Comparison of ENCODE assay signal across 25 cellular contexts in the genomic region with DNA sequence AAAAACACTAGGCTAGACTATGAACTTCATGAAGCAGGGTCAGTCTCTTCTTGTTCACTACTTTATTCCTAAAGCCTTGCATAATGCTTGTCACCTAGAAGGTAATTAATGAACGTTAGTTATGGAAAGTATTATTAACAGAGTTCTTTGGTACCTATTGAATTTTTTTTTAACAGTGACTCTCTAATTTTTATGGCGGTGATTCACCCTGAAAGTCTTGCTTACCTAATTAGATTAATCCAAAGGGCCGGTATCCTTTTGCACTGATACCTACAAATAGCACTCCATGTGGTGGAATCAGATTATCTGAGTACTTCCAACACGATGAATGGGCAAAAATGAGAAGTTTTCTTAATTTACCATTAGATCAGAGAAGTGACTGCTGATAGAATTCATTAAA. TPM values are rescaled to one million over a fixed set of nuclear protein-coding genes. Genes with fewer than 3 reads are reported as not detected.
DNase-seq lines count a peak whose midpoint lies in the region; ATAC-seq and TF ChIP-seq lines count a peak whose summit lies in the region.
"Had no signal": no experiment of that assay in that cellular context is flagged by ENCODE, and none has a peak within 500 bp of the region (broad histone marks: within the 10 kb centered on the region; RNA-seq: fewer than 3 reads in every experiment).

No MANE protein-coding gene starts in this region.

- no peaks in the 10 kb centered on the region for H3K36me3 Mint-ChIP-seq in stimulated activated effector memory CD8-positive, alpha-beta T cell treated with anti-CD3 and anti-CD28 coated beads, Interleukin-12 subunit alpha, Interleukin-12 subunit beta, amount 100 ng/mL, for 72 hours
- no peaks in the 10 kb centered on the region for H3K36me3 Mint-ChIP-seq in natural killer cell treated with Interleukin-12 subunit alpha and Interleukin-12 subunit beta and Interleukin-15 and Interleukin-18, amount 100 ng/mL, for 72 hours

- H3K27me3 ChIP-seq in RWPE2 (ENCODE audit: insufficient read depth, poor library complexity, severe bottlenecking) = no peaks in the 10 kb centered on the region
- H3K27me3 ChIP-seq: heart right ventricle, transverse colon had no signal

- ATAC-seq in activated CD4-positive, CD25-positive, alpha-beta regulatory T cell treated with anti-CD3 and anti-CD28 coated beads, Interleukin-2, amount 50 U/mL, for 24 hours = peak; percentile 43 to 49
- ATAC-seq in RWPE2 (ENCODE audit: low read depth) = no peak
- no peak for ATAC-seq in stimulated activated effector memory CD8-positive, alpha-beta T cell treated with anti-CD3 and anti-CD28 coated beads, Interleukin-12 subunit alpha, Interleukin-12 subunit beta, amount 100 ng/mL, for 72 hours
- ATAC-seq in natural killer cell treated with Interleukin-12 subunit alpha and Interleukin-12 subunit beta and Interleukin-15 and Interleukin-18, amount 100 ng/mL, for 72 hours = no peak
- ATAC-seq: left colon; stimulated activated naive CD8-positive, alpha-beta T cell treated with anti-CD3 and anti-CD28 coated beads, Interleukin-15, amount 100 ng/mL, for 72 hours had no signal

- H3K9me3 ChIP-seq in RWPE2 (ENCODE audit: severe bottlenecking) = no peaks in the 10 kb centered on the region
- H3K9me3 ChIP-seq: transverse colon had no signal

- peaks cover 35% of the 10 kb centered on the region for H3K4me1 Mint-ChIP-seq in stimulated activated effector memory CD8-positive, alpha-beta T cell treated with anti-CD3 and anti-CD28 coated beads, Interleukin-12 subunit alpha, Interleukin-12 subunit beta, amount 100 ng/mL, for 72 hours
- H3K4me1 Mint-ChIP-seq in natural killer cell treated with Interleukin-12 subunit alpha and Interleukin-12 subunit beta and Interleukin-15 and Interleukin-18, amount 100 ng/mL, for 72 hours (ENCODE audit: low read depth in 2 of 2) = peaks cover 37 to 41% of the 10 kb centered on the region in 2 donors

- H3K27ac Mint-ChIP-seq in stimulated activated effector memory CD8-positive, alpha-beta T cell treated with anti-CD3 and anti-CD28 coated beads, Interleukin-12 subunit alpha, Interleukin-12 subunit beta, amount 100 ng/mL, for 72 hours = peak overlapping the region; percentile 12
- H3K27ac Mint-ChIP-seq in natural killer cell treated with Interleukin-12 subunit alpha and Interleukin-12 subunit beta and Interleukin-15 and Interleukin-18, amount 100 ng/mL, for 72 hours = no peak overlapping the region
- H3K27ac Mint-ChIP-seq: stimulated activated naive CD8-positive, alpha-beta T cell treated with anti-CD3 and anti-CD28 coated beads, Interleukin-15, amount 100 ng/mL, for 72 hours had no signal

- DNase-seq in activated CD4-positive, CD25-positive, alpha-beta regulatory T cell treated with anti-CD3 and anti-CD28 coated beads, Interleukin-2, amount 50 U/mL, for 72 hours = no peak
- no peak for DNase-seq in RWPE2 (ENCODE audit: low spot score)
- DNase-seq in erythroblast (lab: John Stamatoyannopoulos, UW) = peak; percentile 79 to 80
- DNase-seq in stimulated activated effector memory CD8-positive, alpha-beta T cell treated with anti-CD3 and anti-CD28 coated beads, Interleukin-12 subunit alpha, Interleukin-12 subunit beta, amount 100 ng/mL, for 72 hours (ENCODE audit: low spot score in 2 of 2) = no peak
- DNase-seq in RPMI8226 = no peak
- DNase-seq in GOT3 (lab: John Stamatoyannopoulos, UW) = no peak
- no peak for DNase-seq in natural killer cell treated with Interleukin-12 subunit alpha and Interleukin-12 subunit beta and Interleukin-15 and Interleukin-18, amount 100 ng/mL, for 72 hours (ENCODE audit: low spot score)
- DNase-seq: 8988T; activated CD4-positive, alpha-beta memory T cell treated with anti-CD3 and anti-CD28 coated beads for 36 hours; Calu3; caudate nucleus; dermis blood vessel endothelial cell; heart right ventricle; KG1; left colon; mesenchymal stem cell; NCI-H2171 treated with DMSO at 0.1 percent for 48 hours; occipital lobe; SIG-M5; stimulated activated CD4-positive, alpha-beta T cell treated with anti-CD3 and anti-CD28 coated beads, Interleukin-12 subunit alpha, Interleukin-12 subunit beta, amount 100 ng/mL, for 4 hours; stimulated activated CD4-positive, alpha-beta T cell treated with anti-CD3 and anti-CD28 coated beads, Interleukin-4, amount 100 ng/mL, for 4 hours; stimulated activated naive CD8-positive, alpha-beta T cell treated with anti-CD3 and anti-CD28 coated beads, Interleukin-15, amount 100 ng/mL, for 72 hours; transverse colon had no signal

- H3K27me3 Mint-ChIP-seq in natural killer cell treated with Interleukin-12 subunit alpha and Interleukin-12 subunit beta and Interleukin-15 and Interleukin-18, amount 100 ng/mL, for 72 hours = no peaks in the 10 kb centered on the region
- H3K27me3 Mint-ChIP-seq: activated CD4-positive, alpha-beta memory T cell treated with anti-CD3 and anti-CD28 coated beads for 36 hours; stimulated activated naive CD8-positive, alpha-beta T cell treated with anti-CD3 and anti-CD28 coated beads, Interleukin-15, amount 100 ng/mL, for 72 hours had no signal

- no peak overlapping the region for H3K4me3 Mint-ChIP-seq in stimulated activated effector memory CD8-positive, alpha-beta T cell treated with anti-CD3 and anti-CD28 coated beads, Interleukin-12 subunit alpha, Interleukin-12 subunit beta, amount 100 ng/mL, for 72 hours
- no peak overlapping the region for H3K4me3 Mint-ChIP-seq in natural killer cell treated with Interleukin-12 subunit alpha and Interleukin-12 subunit beta and Interleukin-15 and Interleukin-18, amount 100 ng/mL, for 72 hours
- H3K4me3 Mint-ChIP-seq: activated CD4-positive, alpha-beta memory T cell treated with anti-CD3 and anti-CD28 coated beads for 36 hours; stimulated activated naive CD8-positive, alpha-beta T cell treated with anti-CD3 and anti-CD28 coated beads, Interleukin-15, amount 100 ng/mL, for 72 hours had no signal

- H3K27ac ChIP-seq in RWPE2 (ENCODE audit: poor library complexity, severe bottlenecking) = no peak overlapping the region
- H3K27ac ChIP-seq: heart right ventricle, transverse colon had no signal

- TF ChIP-seq POLR2A in erythroblast (IDR thresholded peaks at IDR 0.05; ENCODE audit: low read length) = no peak

- peak; percentile 21 for TF ChIP-seq CTCF in RWPE2 (IDR thresholded peaks at IDR 0.05; ENCODE audit: poor library complexity, severe bottlenecking)

- no peak overlapping the region for H3K4me3 ChIP-seq in RWPE2 (ENCODE audit: severe bottlenecking)
- H3K4me3 ChIP-seq: heart right ventricle, transverse colon had no signal

- no peaks in the 10 kb centered on the region for H3K9me3 Mint-ChIP-seq in stimulated activated effector memory CD8-positive, alpha-beta T cell treated with anti-CD3 and anti-CD28 coated beads, Interleukin-12 subunit alpha, Interleukin-12 subunit beta, amount 100 ng/mL, for 72 hours
- peaks cover 3% of the 10 kb centered on the region for H3K9me3 Mint-ChIP-seq in natural killer cell treated with Interleukin-12 subunit alpha and Interleukin-12 subunit beta and Interleukin-15 and Interleukin-18, amount 100 ng/mL, for 72 hours
- H3K9me3 Mint-ChIP-seq: stimulated activated naive CD8-positive, alpha-beta T cell treated with anti-CD3 and anti-CD28 coated beads, Interleukin-15, amount 100 ng/mL, for 72 hours had no signal

- H3K4me1 ChIP-seq in RWPE2 (ENCODE audit: insufficient read depth, poor library complexity, severe bottlenecking) = peaks cover 49% of the 10 kb centered on the region
- H3K4me1 ChIP-seq: transverse colon had no signal

- H3K36me3 ChIP-seq in RWPE2 (ENCODE audit: low read depth) = peaks cover 3% of the 10 kb centered on the region; the same call in 1 of the 2 replicates
- H3K36me3 ChIP-seq: heart right ventricle had no signal

RNA-seq across cellular contexts. Expression of a gene that starts 31.7 kb away (rescaled TPM):
- total RNA-seq in natural killer cell treated with Interleukin-12 subunit alpha and Interleukin-12 subunit beta and Interleukin-15 and Interleukin-18, amount 100 ng/mL, for 72 hours = 10 to 100 TPM; 20.2 to 24.4 TPM

RNA-seq across cellular contexts. Expression of a gene that starts 58.5 kb away (rescaled TPM):
- total RNA-seq in natural killer cell treated with Interleukin-12 subunit alpha and Interleukin-12 subunit beta and Interleukin-15 and Interleukin-18, amount 100 ng/mL, for 72 hours = 1 to 10 TPM; 1.2 to 2.3 TPM
- total RNA-seq: T-helper 1 cell treated with Interleukin-12 subunit alpha and Interleukin-12 subunit beta and Interleukin-4 antibody, amounts not matched to agents 30 ng/mL and 1 ng/mL, for 36 hours had no signal

Comparison
In these comparisons a context has a peak if more than half of its experiments do, and no peak if none do; other contexts are left out.
1. ATAC-seq: peak in activated CD4-positive, CD25-positive, alpha-beta regulatory T cell treated with anti-CD3 and anti-CD28 coated beads, Interleukin-2, amount 50 U/mL, for 24 hours (2 of 2); none in RWPE2 (single experiment), stimulated activated effector memory CD8-positive, alpha-beta T cell treated with anti-CD3 and anti-CD28 coated beads, Interleukin-12 subunit alpha, Interleukin-12 subunit beta, amount 100 ng/mL, for 72 hours (single experiment) and natural killer cell treated with Interleukin-12 subunit alpha and Interleukin-12 subunit beta and Interleukin-15 and Interleukin-18, amount 100 ng/mL, for 72 hours (0 of 2).
2. DNase-seq: peak in erythroblast (2 of 2); none in activated CD4-positive, CD25-positive, alpha-beta regulatory T cell treated with anti-CD3 and anti-CD28 coated beads, Interleukin-2, amount 50 U/mL, for 72 hours (single experiment), RWPE2 (single experiment), stimulated activated effector memory CD8-positive, alpha-beta T cell treated with anti-CD3 and anti-CD28 coated beads, Interleukin-12 subunit alpha, Interleukin-12 subunit beta, amount 100 ng/mL, for 72 hours (0 of 2), RPMI8226 (single experiment), GOT3 (single experiment) and natural killer cell treated with Interleukin-12 subunit alpha and Interleukin-12 subunit beta and Interleukin-15 and Interleukin-18, amount 100 ng/mL, for 72 hours (single experiment).